9 cellular contexts compared by ENCODE assay signal in the genomic region with DNA sequence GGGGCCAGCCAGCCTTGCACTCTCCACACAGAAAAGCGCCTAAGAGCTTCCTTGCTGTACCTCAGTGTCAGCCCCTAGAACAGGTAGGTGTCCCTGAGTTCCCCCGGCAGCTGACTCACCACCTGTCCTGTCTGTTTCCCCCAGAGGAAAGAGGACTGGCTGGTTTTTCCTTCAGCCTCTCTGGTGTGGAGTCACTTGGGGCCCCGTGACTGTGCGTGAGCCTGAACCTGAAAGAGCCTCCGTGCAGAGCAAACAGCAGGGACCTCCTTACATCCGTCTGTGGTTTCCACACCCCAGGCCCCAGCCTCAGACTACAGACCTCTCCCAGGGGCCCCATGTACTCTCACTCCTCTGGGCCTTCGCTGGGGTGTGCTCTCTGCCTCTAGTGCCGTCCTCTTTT.
A peak's percentile ranks its signal among the peaks of the same experiment; 100 is the strongest.
DNase-seq lines count a peak whose midpoint lies in the region; ATAC-seq and TF ChIP-seq lines count a peak whose summit lies in the region.
"Had no signal": no experiment of that assay in that cellular context is flagged by ENCODE, and none has a peak within 500 bp of the region (broad histone marks: within the 10 kb centered on the region; RNA-seq: fewer than 3 reads in every experiment).

No MANE protein-coding gene starts in this region.

- H3K9me2 ChIP-seq in PC-9 (ENCODE audit: insufficient read depth), result no peaks in the 10 kb centered on the region

- POLR2A ChIA-PET in PC-9 (lab: Charles Lee; ENCODE audit: unreplicated experiment), result interaction anchor here (0.7 kb wide), 1 partner anchor 364 kb away, joined by 4 read pairs; no protein-coding TSS in a partner anchor

- CTCF ChIA-PET in PC-9 (lab: Charles Lee), result interaction anchor here (0.7 kb wide), 1 partner anchor 43 kb away, joined by 3 read pairs; no protein-coding TSS in a partner anchor

- DNase-seq in PC-9, result peak; percentile 49 to 72
- DNase-seq in activated effector memory CD4-positive, alpha-beta T cell treated with Interleukin-2 at 50 U/mL for 16 hours, result peak; percentile 56
- peak; percentile 23 to 33 for DNase-seq in stimulated activated CD4-positive, alpha-beta T cell treated with anti-CD3 and anti-CD28 coated beads, Interleukin-1b, Interleukin-23, amount 100 ng/mL, for 4 hours (ENCODE audit: low read depth in 2 of 2)
- no peak for DNase-seq in dedifferentiated amniotic fluid mesenchymal stem cell (ENCODE audit: extremely low spot score)
- DNase-seq in left ventricle myocardium superior, result no peak
- no peak for DNase-seq in erythroblast (lab: John Stamatoyannopoulos, UW)
- DNase-seq in testis, result no peak

- no peak for TF ChIP-seq CTCF in PC-9 (conservative IDR thresholded peaks at IDR 0.05)
- TF ChIP-seq CTCF in testis (IDR thresholded peaks at IDR 0.05), result no peak

- H3K4me1 ChIP-seq in PC-9 (replicated peaks; ENCODE audit: insufficient read depth), result peaks cover 27% of the 10 kb centered on the region
- no peaks in the 10 kb centered on the region for H3K4me1 ChIP-seq in testis

- H3K27me3 ChIP-seq in PC-9 (ENCODE audit: insufficient read depth, low read depth) (no peaks in the 10 kb centered on the region), testis (no peaks in the 10 kb centered on the region)

- no peaks in the 10 kb centered on the region for H4K20me1 ChIP-seq in PC-9 (ENCODE audit: insufficient read depth)

- H2AFZ ChIP-seq in PC-9, result no peak overlapping the region

- ATAC-seq in GM18511 (IDR thresholded peaks at IDR 0.05; ENCODE audit: unreplicated experiment) (peak; percentile 95), left ventricle myocardium superior (no peak)

- H3K36me3 ChIP-seq in PC-9 (ENCODE audit: low read depth) (no peaks in the 10 kb centered on the region), testis (ENCODE audit: low read depth, missing control alignments) (no peaks in the 10 kb centered on the region)

- intact Hi-C loops in PC-9 (cut with micrococcal nuclease; ENCODE audit: unreplicated experiment) (no loop called here), left ventricle myocardium superior (cut with micrococcal nuclease) (no loop called here), testis (cut with DNase I; ENCODE audit: low total_unique reads) (no loop called here)

- no peaks in the 10 kb centered on the region for H3K79me2 ChIP-seq in PC-9 (ENCODE audit: low read depth)

- WGBS in testis, 2 donors, result 92 to 97% methylated on average over 8 of the region's 8 CpGs

- no TSS peak for BruUV-seq in PC-9 (replicated peaks; lab: Mats Ljungman, UMichigan)

- H3K27ac ChIP-seq in PC-9 (no peak overlapping the region; the same call in 1 of the 2 replicates), testis (no peak overlapping the region)
- H3K27ac ChIP-seq: SK-N-MC had no signal

- H3K4me2 ChIP-seq in PC-9, result peak overlapping the region; percentile 32

- H3K4me3 ChIP-seq in PC-9 (no peak overlapping the region), testis (no peak overlapping the region)
- H3K4me3 ChIP-seq: SK-N-MC had no signal

- H3K9me3 ChIP-seq in PC-9 (ENCODE audit: insufficient read depth, low read depth) (no peaks in the 10 kb centered on the region), testis (no peaks in the 10 kb centered on the region)

- TF ChIP-seq POLR2A in erythroblast (IDR thresholded peaks at IDR 0.05; ENCODE audit: low read length) (no peak), testis (IDR thresholded peaks at IDR 0.05) (no peak)

- H3F3A ChIP-seq in PC-9 (ENCODE audit: insufficient read depth, low read depth), result no peaks in the 10 kb centered on the region

Comparison
In these comparisons a context has a peak if more than half of its experiments do, and no peak if none do; other contexts are left out.
1. DNase-seq: peak in PC-9 (2 of 2), activated effector memory CD4-positive, alpha-beta T cell treated with Interleukin-2 at 50 U/mL for 16 hours (single experiment) and stimulated activated CD4-positive, alpha-beta T cell treated with anti-CD3 and anti-CD28 coated beads, Interleukin-1b, Interleukin-23, amount 100 ng/mL, for 4 hours (2 of 2); none in dedifferentiated amniotic fluid mesenchymal stem cell (single experiment), left ventricle myocardium superior (single experiment), erythroblast (0 of 2) and testis (single experiment).